In the genomic region with DNA sequence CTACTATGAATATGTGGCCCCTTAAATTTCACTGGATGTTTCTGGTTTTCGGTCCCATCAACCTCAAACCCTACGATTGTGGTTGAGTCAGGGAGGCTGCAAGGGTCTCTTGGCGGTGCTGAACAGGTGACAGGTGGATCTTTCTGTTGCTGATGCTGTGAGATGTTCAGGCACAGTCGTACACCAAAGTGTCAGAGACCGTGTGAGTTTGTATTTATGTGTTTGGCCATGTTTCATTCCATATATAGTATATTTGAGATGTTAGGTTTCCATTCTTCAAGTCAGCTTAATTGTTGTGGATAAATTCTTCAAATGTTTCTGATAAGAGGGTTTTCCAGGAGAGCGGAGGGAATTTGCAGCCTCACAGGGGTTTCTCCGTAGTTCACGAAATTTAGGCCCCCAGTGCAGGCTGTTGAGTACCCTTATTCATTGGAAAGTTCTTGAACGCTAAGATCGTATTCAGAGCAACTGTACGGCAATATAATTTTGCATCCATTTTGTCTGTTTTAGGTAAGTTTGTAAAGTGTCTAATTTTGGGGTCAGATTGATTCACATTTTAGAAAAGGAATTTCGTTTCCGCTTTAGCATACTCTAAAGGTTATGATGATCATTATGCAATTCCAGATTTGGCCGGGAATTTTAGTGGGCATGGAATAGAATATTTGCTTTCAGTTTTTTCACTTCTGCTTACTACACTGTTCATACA, we compare ENCODE assay signal across 8 cellular contexts. TPM values are rescaled to one million over a fixed set of nuclear protein-coding genes. Genes with fewer than 3 reads are reported as not detected.
DNase-seq lines count a peak whose midpoint lies in the region; ATAC-seq, FAIRE-seq and TF ChIP-seq lines count a peak whose summit lies in the region.

No MANE protein-coding gene starts in this region.

- H2AFZ ChIP-seq in SK-N-SH (ENCODE audit: low read depth) (no peak overlapping the region), endothelial cell of umbilical vein (ENCODE audit: low read depth, low read length) (no peak overlapping the region), neural cell (ENCODE audit: low read depth, low read length) (no peak overlapping the region)

- DNase-seq in heart right ventricle (no peak), Right ventricle myocardium inferior (ENCODE audit: missing footprints) (no peak), SK-N-SH (peak; percentile 9), endothelial cell of umbilical vein (ENCODE audit: low read depth, low spot score) (peak; percentile 47), AML-193 (lab: John Stamatoyannopoulos, UW) (no peak), middle frontal gyrus (ENCODE audit: extremely low spot score, low spot score) (no peak)

- H4K20me1 ChIP-seq in SK-N-SH (ENCODE audit: insufficient read depth) (peaks cover 54% of the 10 kb centered on the region), endothelial cell of umbilical vein (replicated peaks; ENCODE audit: control insufficient read depth, extremely low read depth, insufficient read depth, low read length) (peaks cover 21% of the 10 kb centered on the region), neural cell (ENCODE audit: insufficient read depth) (peaks cover 2% of the 10 kb centered on the region)

- H3K4me2 ChIP-seq in SK-N-SH (peak overlapping the region; percentile 91), endothelial cell of umbilical vein (ENCODE audit: insufficient read depth, low read length) (peak overlapping the region; percentile 95), neural cell (ENCODE audit: low read length) (peak overlapping the region; percentile 90)

- H3K9ac ChIP-seq in SK-N-SH (peak overlapping the region; percentile 84), endothelial cell of umbilical vein (replicated peaks; ENCODE audit: extremely low read depth, insufficient read depth, low read length) (peak overlapping the region; percentile 41), neural cell (ENCODE audit: low read length) (peak overlapping the region; percentile 91)

- H3K79me2 ChIP-seq in SK-N-SH (ENCODE audit: insufficient read depth) = peaks cover 67% of the 10 kb centered on the region
- peaks cover 61% of the 10 kb centered on the region for H3K79me2 ChIP-seq in endothelial cell of umbilical vein (ENCODE audit: control insufficient read depth, insufficient read depth, low read length)
- peaks cover 54% of the 10 kb centered on the region for H3K79me2 ChIP-seq in neural cell (replicated peaks; ENCODE audit: insufficient read depth, low read length)

- TF ChIP-seq RAD21 in SK-N-SH (IDR thresholded peaks at IDR 0.05; ENCODE audit: low read length) = no peak
- TF ChIP-seq RAD21 in neural cell (conservative IDR thresholded peaks at IDR 0.05) = no peak

- peaks cover 3 to 62% (median 42%) of the 10 kb centered on the region in 9 donors for H3K4me1 ChIP-seq in heart right ventricle
- peaks cover 8 to 13% of the 10 kb centered on the region in 2 experiments; a peak in 3 of 4 replicates for H3K4me1 ChIP-seq in SK-N-SH (ENCODE audit: control insufficient read depth in 1 of 2, insufficient read depth in 2 of 2, low read depth in 1 of 2, low read length in 1 of 2)
- peaks cover 18% of the 10 kb centered on the region for H3K4me1 ChIP-seq in endothelial cell of umbilical vein (ENCODE audit: control insufficient read depth, extremely low read depth, insufficient read depth, low read length)

- no peak for TF ChIP-seq CTCF in heart right ventricle (IDR thresholded peaks at IDR 0.05)
- TF ChIP-seq CTCF in SK-N-SH (IDR thresholded peaks at IDR 0.05) = no peak
- TF ChIP-seq CTCF in endothelial cell of umbilical vein (IDR thresholded peaks at IDR 0.05; ENCODE audit: extremely low read depth in 1 of 2, insufficient read depth in 1 of 2, low read depth in 1 of 2, low read length in 2 of 2) = no peak
- no peak for TF ChIP-seq CTCF in neural cell (IDR thresholded peaks at IDR 0.05; ENCODE audit: poor library complexity, severe bottlenecking)

- no peaks in the 10 kb centered on the region for H3K9me1 ChIP-seq in endothelial cell of umbilical vein (replicated peaks; ENCODE audit: control insufficient read depth, extremely low read depth, insufficient read depth, low read length)

- no peaks in the 10 kb centered on the region for H3K9me3 ChIP-seq in heart right ventricle
- no peaks in the 10 kb centered on the region for H3K9me3 ChIP-seq in SK-N-SH
- H3K9me3 ChIP-seq in endothelial cell of umbilical vein (replicated peaks; ENCODE audit: control insufficient read depth, insufficient read depth, low read length) = no peaks in the 10 kb centered on the region
- H3K9me3 ChIP-seq in neural cell (ENCODE audit: low read length) = no peaks in the 10 kb centered on the region

- dilution Hi-C loops in endothelial cell of umbilical vein (cut with MboI; ENCODE audit: extremely low pct_ligation_motif_present, low sequenced_read_pairs) = no loop called here

- no peak for TF ChIP-seq POLR2A in endothelial cell of umbilical vein (IDR thresholded peaks at IDR 0.05; ENCODE audit: low read depth, low read length)

- intact Hi-C loops in heart right ventricle (cut with DNase I) = loop anchor here in 5 of 10 donors (2.0 to 10.0 kb wide), 5 partner anchors 86 to 236 kb away; a partner anchor contains a TSS
- intact Hi-C loops in Right ventricle myocardium inferior (cut with DNase I) = loop anchor here (5.0 kb wide), 1 partner anchor 49 kb away; no protein-coding TSS in a partner anchor
- intact Hi-C loops in endothelial cell of umbilical vein (cut with micrococcal nuclease) = loop anchor here (1.0 to 5.0 kb wide), 2 partner anchors 16 to 94 kb away; no protein-coding TSS in a partner anchor

- peak overlapping the region; percentile 89 to 99 (median 93) for H3K4me3 ChIP-seq in heart right ventricle
- peak overlapping the region; percentile 78 to 89 for H3K4me3 ChIP-seq in SK-N-SH (ENCODE audit: low read depth in 2 of 2, low read length in 1 of 2)
- peak overlapping the region; percentile 69 to 95 (median 88) for H3K4me3 ChIP-seq in endothelial cell of umbilical vein (replicated peaks in 1 of 3; ENCODE audit: insufficient read depth in 1 of 3, low read depth in 1 of 3, low read length in 3 of 3)
- peak overlapping the region; percentile 83 for H3K4me3 ChIP-seq in neural cell (ENCODE audit: low read length)

- H3K36me3 ChIP-seq in heart right ventricle = no peaks in the 10 kb centered on the region
- H3K36me3 ChIP-seq in SK-N-SH (replicated peaks in 1 of 2; ENCODE audit: control insufficient read depth in 1 of 2, insufficient read depth in 2 of 2, low read length in 1 of 2) = no peaks in the 10 kb centered on the region
- H3K36me3 ChIP-seq in endothelial cell of umbilical vein (ENCODE audit: control insufficient read depth in 2 of 2, extremely low read depth in 1 of 2, insufficient read depth in 2 of 2, low read length in 2 of 2) = no peaks in the 10 kb centered on the region
- no peaks in the 10 kb centered on the region for H3K36me3 ChIP-seq in neural cell (ENCODE audit: insufficient read depth, low read length)

- peak overlapping the region in 9 of 10 donors; percentile 93 to 99 (median 97) for H3K27ac ChIP-seq in heart right ventricle
- peak overlapping the region; percentile 50 to 92 for H3K27ac ChIP-seq in SK-N-SH (ENCODE audit: low read depth in 2 of 2, low read length in 1 of 2)
- peak overlapping the region; percentile 25 for H3K27ac ChIP-seq in endothelial cell of umbilical vein (ENCODE audit: insufficient read depth, low read depth, low read length)
- H3K27ac ChIP-seq in neural cell (ENCODE audit: low read length) = peak overlapping the region; percentile 91

- H3K27me3 ChIP-seq in heart right ventricle = peaks cover 0 to 2% (median 0%) of the 10 kb centered on the region in 7 donors
- H3K27me3 ChIP-seq in SK-N-SH (ENCODE audit: insufficient read depth) = no peaks in the 10 kb centered on the region
- H3K27me3 ChIP-seq in endothelial cell of umbilical vein (ENCODE audit: control insufficient read depth in 2 of 2, insufficient read depth in 2 of 2, low read length in 2 of 2) = peaks cover 12 to 24% of the 10 kb centered on the region in 2 experiments
- no peaks in the 10 kb centered on the region for H3K27me3 ChIP-seq in neural cell (ENCODE audit: insufficient read depth, low read depth, low read length)

- 6% methylated on average over 14 of the region's 14 CpGs for WGBS in heart right ventricle, 2 donors
- WGBS in SK-N-SH (ENCODE audit: low lambda C conversion rate) = 7% methylated on average over 12 of the region's 14 CpGs

- POLR2A ChIA-PET in SK-N-SH (lab: Yijun Ruan, JAX) = no interaction called here
- POLR2A ChIA-PET in endothelial cell of umbilical vein (lab: Charles Lee) = interaction anchor here (0.6 to 1.3 kb wide), 2 partner anchors 15 to 16 kb away, joined by 3 to 4 read pairs; no protein-coding TSS in a partner anchor

- peaks cover 26% of the 10 kb centered on the region for H3F3A ChIP-seq in SK-N-SH (replicated peaks; ENCODE audit: insufficient read depth)
- H3F3A ChIP-seq in neural cell (ENCODE audit: insufficient read depth, low read length, poor library complexity, severe bottlenecking) = peaks cover 5% of the 10 kb centered on the region

- ATAC-seq in heart right ventricle (no peak), Right ventricle myocardium inferior (no peak), HG02870 (IDR thresholded peaks at IDR 0.05; ENCODE audit: unreplicated experiment) (peak; percentile 24)

- TF ChIP-seq EP300 in SK-N-SH (IDR thresholded peaks at IDR 0.05; ENCODE audit: borderline replicate concordance in 1 of 2, low read depth in 1 of 2, low read length in 1 of 2) = no peak
- TF ChIP-seq EP300 in neural cell (conservative IDR thresholded peaks at IDR 0.05; ENCODE audit: poor library complexity, severe bottlenecking) = no peak

- CTCF ChIA-PET in SK-N-SH (lab: Yijun Ruan, JAX) = interaction anchor here (4.1 kb wide), 1 partner anchor 113 kb away, joined by 19 read pairs; no protein-coding TSS in a partner anchor
- CTCF ChIA-PET in endothelial cell of umbilical vein (lab: Charles Lee) = interaction anchor here (1.2 to 5.6 kb wide), 2 partner anchors 15 to 113 kb away, joined by 3 to 49 read pairs; no protein-coding TSS in a partner anchor

- no peak for FAIRE-seq in endothelial cell of umbilical vein (lab: Jason Lieb, UNC)

- TSS peak; percentile 35 for BruUV-seq in endothelial cell of umbilical vein (replicated peaks; lab: Mats Ljungman, UMichigan)

- H3K9me2 ChIP-seq in SK-N-SH = no peaks in the 10 kb centered on the region
- no peaks in the 10 kb centered on the region for H3K9me2 ChIP-seq in neural cell (ENCODE audit: insufficient read depth, low read length)

RNA-seq across cellular contexts. Expression of a gene that starts 1.2 kb away (rescaled TPM):
- total RNA-seq in heart right ventricle (10 to 100 TPM; 49.1 to 72.5 (median 55.6) TPM), Right ventricle myocardium inferior (57.4 TPM), endothelial cell of umbilical vein (34.2 and 37.4 TPM in 2 replicates)
- polyA plus RNA-seq in heart right ventricle (10 to 100 TPM; 13.6 to 22.5 TPM), SK-N-SH (2012; rRNA removed) (24.4 and 29.5 TPM in 2 replicates), endothelial cell of umbilical vein (24.4 and 26.0 TPM in 2 replicates), neural cell (27.6 and 29.4 TPM in 2 replicates)
- 33.1 and 35.7 TPM in 2 replicates for polyA plus RNA-seq in SK-N-SH (2012; cell fraction: cytosol; rRNA removed)
- polyA plus RNA-seq in SK-N-SH (2012; cell fraction: nucleus; rRNA removed) = 10.1 and 20.2 TPM in 2 replicates
- polyA plus RNA-seq in endothelial cell of umbilical vein (2011; cell fraction: cytosol; rRNA removed) = 28.6 and 29.0 TPM in 2 replicates
- 25.6 and 29.4 TPM in 2 replicates for polyA plus RNA-seq in endothelial cell of umbilical vein (2011; cell fraction: nucleus; rRNA removed)
- polyA plus RNA-seq in endothelial cell of umbilical vein (2012) = 30.4 and 40.9 TPM in 2 replicates
- polyA minus RNA-seq in endothelial cell of umbilical vein (54.3 and 60.9 TPM in 2 replicates), neural cell (55.0 and 68.0 TPM in 2 replicates)
- 15.3 TPM for polyA minus RNA-seq in endothelial cell of umbilical vein (2011; cell fraction: cytosol; rRNA and poly(A)+ RNA removed)
- 45.3 and 63.2 TPM in 2 replicates for polyA minus RNA-seq in endothelial cell of umbilical vein (2011; cell fraction: nucleus; rRNA and poly(A)+ RNA removed)

Comparison
In these comparisons a context has a peak if more than half of its experiments do, and no peak if none do; other contexts are left out.
1. DNase-seq: peak in SK-N-SH (single experiment) and endothelial cell of umbilical vein (single experiment); none in heart right ventricle (0 of 2), Right ventricle myocardium inferior (single experiment), AML-193 (0 of 2) and middle frontal gyrus (single experiment).
2. H3K27ac ChIP-seq: peak in every context shown above with its lines; median percentile 97 in heart right ventricle; 91 in neural cell; 71 in SK-N-SH; 25 in endothelial cell of umbilical vein.
3. H3K9ac ChIP-seq: peak in every context shown above with its lines; median percentile 91 in neural cell; 84 in SK-N-SH; 41 in endothelial cell of umbilical vein.
4. Peak in every context shown above with its lines, with median percentiles within 50 percentile points of each other: H3K4me3 ChIP-seq and H3K4me2 ChIP-seq.